Comparison of ENCODE assay signal across 1 cellular context in the genomic region with DNA sequence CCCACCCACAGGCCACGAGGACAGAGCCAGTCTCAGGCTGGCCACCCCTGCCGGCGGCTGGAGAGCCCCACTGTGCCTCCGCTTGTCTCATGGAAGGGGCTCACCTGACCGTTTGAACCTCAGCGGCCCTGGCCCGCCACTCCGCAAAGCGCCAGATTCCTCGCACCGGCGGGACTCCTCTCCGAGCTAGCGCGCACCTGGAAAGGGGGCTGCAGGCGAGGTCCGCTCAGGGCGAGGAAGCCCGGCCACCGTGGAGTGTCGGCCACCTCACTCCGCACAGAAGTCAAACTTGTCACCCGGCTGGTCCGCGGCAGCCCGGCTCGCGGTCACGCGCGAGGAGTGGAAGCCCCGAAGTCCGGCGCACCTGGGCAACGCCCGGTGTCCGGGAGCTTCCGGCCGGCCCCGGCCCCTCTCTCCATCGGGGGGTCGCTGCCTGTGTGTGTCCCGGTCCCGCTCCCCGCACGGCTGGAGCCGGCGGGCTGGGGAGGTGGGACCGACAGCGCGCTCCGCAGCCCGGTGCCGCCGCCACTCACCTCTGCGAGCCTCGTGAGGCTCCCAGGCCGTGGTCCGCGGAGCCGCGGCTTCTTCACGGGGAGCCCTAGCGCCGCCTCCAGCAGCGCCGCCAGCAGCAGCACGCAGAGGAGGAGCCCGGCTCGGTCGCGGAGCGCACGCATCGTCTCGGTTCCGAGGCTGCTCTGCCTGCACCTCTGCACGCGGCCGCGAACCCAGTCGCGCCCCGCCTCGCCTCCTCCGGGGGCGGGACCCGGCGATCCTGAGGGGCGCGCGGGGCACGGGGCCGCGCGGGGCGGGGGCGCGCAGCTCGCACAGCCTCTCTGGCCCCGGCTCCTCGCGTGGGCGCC.
TF ChIP-seq lines count a peak whose summit lies in the region.

TSS of gene ISM2 (minus strand) at position 697 of the 860 bp plus-strand sequence. CDS start at position 674, 23 bp downstream.

TF ChIP-seq in H1, 55 proteins besides CTCF, POLR2A, EP300 and RAD21 (continued from another document):
- TF ChIP-seq TAF1 (IDR thresholded peaks at IDR 0.05; ENCODE audit: low read depth, low read length) (no peak), GTF2F1 (IDR thresholded peaks at IDR 0.05; ENCODE audit: borderline replicate concordance, low read depth, low read length) (no peak), EGR1 (IDR thresholded peaks at IDR 0.05; ENCODE audit: borderline replicate concordance, low read depth, low read length) (no peak), HDAC6 (IDR thresholded peaks at IDR 0.05; ENCODE audit: low read depth, low read length) (no peak), CEBPB (IDR thresholded peaks at IDR 0.05; ENCODE audit: low read depth, low read length) (no peak), BACH1 (IDR thresholded peaks at IDR 0.05; ENCODE audit: low read length) (0 out of 2 replicates have a peak, but pooled peaks have one; percentile 12), BCL11A (IDR thresholded peaks at IDR 0.05; ENCODE audit: low read depth in 2 of 2, low read length in 2 of 2) (no peak), SP2 (IDR thresholded peaks at IDR 0.05; ENCODE audit: low read length) (no peak), TCF12 (IDR thresholded peaks at IDR 0.05; ENCODE audit: low read depth, low read length) (no peak), CBX8 (IDR thresholded peaks at IDR 0.05; ENCODE audit: borderline replicate concordance, low read depth, low read length) (no peak), POU5F1 (IDR thresholded peaks at IDR 0.05; ENCODE audit: low read depth, low read length) (no peak), SAP30 (IDR thresholded peaks at IDR 0.05; ENCODE audit: insufficient read depth, insufficient replicate concordance, low read length) (no peak), KDM5A (IDR thresholded peaks at IDR 0.05; ENCODE audit: low read length) (no peak), SP4 (IDR thresholded peaks at IDR 0.05; ENCODE audit: low read length) (no peak), SIX5 (IDR thresholded peaks at IDR 0.05; ENCODE audit: low read depth, low read length) (no peak), ZNF274 (IDR thresholded peaks at IDR 0.05; ENCODE audit: borderline replicate concordance, extremely low read depth, low read length) (no peak), HDAC2 (IDR thresholded peaks at IDR 0.05; ENCODE audit: borderline replicate concordance in 1 of 2, low read depth in 2 of 2, low read length in 2 of 2) (no peak), JUN (IDR thresholded peaks at IDR 0.05; ENCODE audit: low read depth, low read length) (no peak), YY1 (IDR thresholded peaks at IDR 0.05; ENCODE audit: low read depth, low read length) (no peak), CTBP2 (IDR thresholded peaks at IDR 0.05; ENCODE audit: borderline replicate concordance, insufficient read depth, insufficient read length, low read length) (peak; percentile 71), SIRT6 (IDR thresholded peaks at IDR 0.05; ENCODE audit: low read length) (no peak), BRCA1 (IDR thresholded peaks at IDR 0.05; ENCODE audit: low read depth, low read length) (no peak), FOSL1 (IDR thresholded peaks at IDR 0.05; ENCODE audit: insufficient read depth, low read depth, low read length) (no peak), MAFK (IDR thresholded peaks at IDR 0.05; ENCODE audit: low read depth, low read length) (no peak), RXRA (IDR thresholded peaks at IDR 0.05; ENCODE audit: insufficient read depth, low read depth, low read length) (no peak), TEAD4 (IDR thresholded peaks at IDR 0.05; ENCODE audit: low read depth, low read length) (no peak), SRF (IDR thresholded peaks at IDR 0.05; ENCODE audit: low read depth, low read length) (no peak), CHD1 (IDR thresholded peaks at IDR 0.05; ENCODE audit: low read depth, low read length) (no peak), TBP (IDR thresholded peaks at IDR 0.05; ENCODE audit: low read depth, low read length) (no peak), CHD2 (IDR thresholded peaks at IDR 0.05; ENCODE audit: low read length) (no peak), JUND (IDR thresholded peaks at IDR 0.05; ENCODE audit: low read length) (no peak), POLR2AphosphoS5 (IDR thresholded peaks at IDR 0.05; ENCODE audit: low read depth, low read length) (no peak), NRF1 (IDR thresholded peaks at IDR 0.05; ENCODE audit: low read depth, low read length) (no peak), PHF8 (conservative IDR thresholded peaks at IDR 0.05; ENCODE audit: low read depth, low read length) (peak; percentile 36), KDM4A (IDR thresholded peaks at IDR 0.05; ENCODE audit: low read depth, low read length, severe bottlenecking) (no peak), RFX5 (IDR thresholded peaks at IDR 0.05; ENCODE audit: borderline replicate concordance, low read depth, low read length) (no peak), ATF3 (IDR thresholded peaks at IDR 0.05; ENCODE audit: insufficient read depth, low read depth, low read length) (no peak), RBBP5 (IDR thresholded peaks at IDR 0.05; ENCODE audit: borderline replicate concordance, low read depth, low read length) (peak; percentile 74; the same call in 1 of the 2 replicates), GABPA (IDR thresholded peaks at IDR 0.05; ENCODE audit: borderline replicate concordance, insufficient read depth, low read length) (0 out of 2 replicates have a peak, but pooled peaks have one; percentile 32), CBX5 (IDR thresholded peaks at IDR 0.05; ENCODE audit: low read depth, low read length) (no peak), NANOG (IDR thresholded peaks at IDR 0.05; ENCODE audit: insufficient read depth, low read depth, low read length, poor library complexity, severe bottlenecking) (no peak), SP1 (IDR thresholded peaks at IDR 0.05; ENCODE audit: low read depth, low read length) (no peak), KDM1A (IDR thresholded peaks at IDR 0.05; ENCODE audit: borderline replicate concordance, low read length) (peak; percentile 63; the same call in 1 of the 2 replicates), TAF7 (optimal IDR thresholded peaks at IDR 0.05; ENCODE audit: borderline replicate concordance, low read depth, low read length) (no peak), EZH2 (IDR thresholded peaks at IDR 0.05; ENCODE audit: low read depth, low read length, severe bottlenecking) (peak; percentile 65), ASH2L (IDR thresholded peaks at IDR 0.05; ENCODE audit: low read length) (peak; percentile 75), RNF2 (IDR thresholded peaks at IDR 0.05; ENCODE audit: borderline replicate concordance, low read depth, low read length, missing control alignments, poor library complexity, severe bottlenecking) (no peak), SIN3A (conservative IDR thresholded peaks at IDR 0.05 in 1 of 2, IDR thresholded peaks at IDR 0.05 in 1 of 2; ENCODE audit: low read depth in 1 of 2, low read length in 2 of 2) (no peak; a peak in 1 of 4 replicates), SUZ12 (IDR thresholded peaks at IDR 0.05; ENCODE audit: low read length) (peak; percentile 82)
- TF ChIP-seq, protein P1, sequence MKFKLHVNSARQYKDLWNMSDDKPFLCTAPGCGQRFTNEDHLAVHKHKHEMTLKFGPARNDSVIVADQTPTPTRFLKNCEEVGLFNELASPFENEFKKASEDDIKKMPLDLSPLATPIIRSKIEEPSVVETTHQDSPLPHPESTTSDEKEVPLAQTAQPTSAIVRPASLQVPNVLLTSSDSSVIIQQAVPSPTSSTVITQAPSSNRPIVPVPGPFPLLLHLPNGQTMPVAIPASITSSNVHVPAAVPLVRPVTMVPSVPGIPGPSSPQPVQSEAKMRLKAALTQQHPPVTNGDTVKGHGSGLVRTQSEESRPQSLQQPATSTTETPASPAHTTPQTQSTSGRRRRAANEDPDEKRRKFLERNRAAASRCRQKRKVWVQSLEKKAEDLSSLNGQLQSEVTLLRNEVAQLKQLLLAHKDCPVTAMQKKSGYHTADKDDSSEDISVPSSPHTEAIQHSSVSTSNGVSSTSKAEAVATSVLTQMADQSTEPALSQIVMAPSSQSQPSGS (IDR thresholded peaks at IDR 0.05; ENCODE audit: low read length) = no peak
- TF ChIP-seq, protein P2, sequence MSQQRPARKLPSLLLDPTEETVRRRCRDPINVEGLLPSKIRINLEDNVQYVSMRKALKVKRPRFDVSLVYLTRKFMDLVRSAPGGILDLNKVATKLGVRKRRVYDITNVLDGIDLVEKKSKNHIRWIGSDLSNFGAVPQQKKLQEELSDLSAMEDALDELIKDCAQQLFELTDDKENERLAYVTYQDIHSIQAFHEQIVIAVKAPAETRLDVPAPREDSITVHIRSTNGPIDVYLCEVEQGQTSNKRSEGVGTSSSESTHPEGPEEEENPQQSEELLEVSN (IDR thresholded peaks at IDR 0.05) = peak; percentile 17
- TF ChIP-seq, protein P3, sequence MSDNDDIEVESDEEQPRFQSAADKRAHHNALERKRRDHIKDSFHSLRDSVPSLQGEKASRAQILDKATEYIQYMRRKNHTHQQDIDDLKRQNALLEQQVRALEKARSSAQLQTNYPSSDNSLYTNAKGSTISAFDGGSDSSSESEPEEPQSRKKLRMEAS (IDR thresholded peaks at IDR 0.05) = peak; percentile 77; the same call in 1 of the 2 replicates
